ENCODE assay signal across 17 cellular contexts in genomic region chr10:29381230-29381563, GRCh38.
"Had no signal": no experiment of that assay in that cellular context is flagged by ENCODE, and none has a peak within 500 bp of the region (broad histone marks: within the 10 kb centered on the region; RNA-seq: fewer than 3 reads in every experiment).

No MANE protein-coding gene starts in this region.

- ATAC-seq: left cardiac atrium; stimulated activated effector memory CD8-positive, alpha-beta T cell treated with anti-CD3 and anti-CD28 coated beads, Interleukin-12 subunit alpha, Interleukin-12 subunit beta, amount 100 ng/mL, for 72 hours had no signal

- H3K27me3 ChIP-seq: adrenal gland, pancreas had no signal

- H3K9me3 ChIP-seq: adrenal gland, pancreas had no signal

- H3K4me3 ChIP-seq: adrenal gland, lung, pancreas had no signal

- DNase-seq: activated CD4-positive, alpha-beta T cell treated with anti-CD3 and anti-CD28 coated beads for 4 hours; activated CD8-positive, alpha-beta T cell treated with anti-CD3 and anti-CD28 coated beads for 36 hours; activated effector memory CD4-positive, alpha-beta T cell treated with anti-CD3 and anti-CD28 coated beads, Interleukin-2, amount 50 U/mL, for 16 hours; activated T-cell treated with anti-CD3 and anti-CD28 coated beads, Interleukin-2, amount 50 U/mL, for 48 hours; adrenal gland; cerebellar nuclear complex; effector memory CD4-positive, alpha-beta T cell; foreskin fibroblast; glutamatergic neuron; immature natural killer cell; left cardiac atrium; naive B cell; pancreas; stimulated activated CD4-positive, alpha-beta T cell treated with anti-CD3 and anti-CD28 coated beads, Interleukin-12 subunit alpha, Interleukin-12 subunit beta, amount 100 ng/mL, for 4 hours; T-helper 2 cell had no signal

- H3K4me1 ChIP-seq: adrenal gland, pancreas had no signal

- H3K27ac ChIP-seq: adrenal gland had no signal

- H3K36me3 ChIP-seq: adrenal gland, pancreas had no signal
